Comparison of ENCODE assay signal across 8 cellular contexts in genomic region chr19:18021121-18021755, GRCh38. TPM values are rescaled to one million over a fixed set of nuclear protein-coding genes. Genes with fewer than 3 reads are reported as not detected.
DNase-seq lines count a peak whose midpoint lies in the region; ATAC-seq and TF ChIP-seq lines count a peak whose summit lies in the region.

No MANE protein-coding gene starts in this region.

- POLR2A ChIA-PET in SK-N-SH (lab: Yijun Ruan, JAX), result no interaction called here

- H3K27me3 ChIP-seq in SK-N-SH (ENCODE audit: insufficient read depth), result no peaks in the 10 kb centered on the region
- no peaks in the 10 kb centered on the region for H3K27me3 ChIP-seq in adrenal gland

- no peak for TF ChIP-seq POLR2A in adrenal gland (IDR thresholded peaks at IDR 0.05)

- TF ChIP-seq EP300 in SK-N-SH (IDR thresholded peaks at IDR 0.05; ENCODE audit: borderline replicate concordance in 1 of 2, low read depth in 1 of 2, low read length in 1 of 2), result peak in 1 of 2 experiments; percentile 14; a peak in 1 of 4 replicates

- peak overlapping the region; percentile 35; the same call in 1 of the 2 replicates for H3K9ac ChIP-seq in SK-N-SH

- peak overlapping the region; percentile 93 for H2AFZ ChIP-seq in SK-N-SH (ENCODE audit: low read depth)

- no peak overlapping the region for H3K4me3 Mint-ChIP-seq in endothelial cell (ENCODE audit: unreplicated experiment)
- H3K4me3 Mint-ChIP-seq in progenitor cell of endocrine pancreas (ENCODE audit: low read depth), result no peak overlapping the region

- no peaks in the 10 kb centered on the region for H3K79me2 ChIP-seq in SK-N-SH (ENCODE audit: insufficient read depth)

- no peaks in the 10 kb centered on the region for H3K9me2 ChIP-seq in SK-N-SH

- H3K4me1 Mint-ChIP-seq in endothelial cell (ENCODE audit: unreplicated experiment) (peaks cover 16% of the 10 kb centered on the region), progenitor cell of endocrine pancreas (ENCODE audit: low read depth) (no peaks in the 10 kb centered on the region)

- CTCF ChIA-PET in SK-N-SH (lab: Yijun Ruan, JAX), result interaction anchor here (0.9 kb wide), 1 partner anchor 38 kb away, joined by 4 read pairs; no protein-coding TSS in a partner anchor

- no peaks in the 10 kb centered on the region for H3K9me3 ChIP-seq in SK-N-SH
- H3K9me3 ChIP-seq in adrenal gland (replicated peaks in 1 of 3), result no peaks in the 10 kb centered on the region

- WGBS in SK-N-SH (ENCODE audit: low lambda C conversion rate), result 48% methylated on average over 20 of the region's 21 CpGs
- WGBS in adrenal gland, 4 donors, result 23 to 59% (median 26%) methylated on average over 5 to 21 of the region's 21 CpGs

- H3K4me3 ChIP-seq in SK-N-SH (ENCODE audit: low read depth in 2 of 2, low read length in 1 of 2) (no peak overlapping the region), adrenal gland (peak overlapping the region in 1 of 4 donors; percentile 37)

- TF ChIP-seq CTCF in SK-N-SH (IDR thresholded peaks at IDR 0.05) (no peak), adrenal gland (IDR thresholded peaks at IDR 0.05) (no peak), endothelial cell (IDR thresholded peaks at IDR 0.05; ENCODE audit: unreplicated experiment) (no peak), progenitor cell of endocrine pancreas (IDR thresholded peaks at IDR 0.05; ENCODE audit: unreplicated experiment) (no peak)

- H3K27ac Mint-ChIP-seq in endothelial cell (ENCODE audit: unreplicated experiment) (no peak overlapping the region), progenitor cell of endocrine pancreas (no peak overlapping the region)

- H3K36me3 Mint-ChIP-seq in endothelial cell (ENCODE audit: low read depth, unreplicated experiment), result no peaks in the 10 kb centered on the region
- no peaks in the 10 kb centered on the region for H3K36me3 Mint-ChIP-seq in progenitor cell of endocrine pancreas (ENCODE audit: insufficient read depth)

- no peak for ATAC-seq in GM18873 (IDR thresholded peaks at IDR 0.05; ENCODE audit: low FRiP score, unreplicated experiment)

- intact Hi-C loops in adrenal gland (cut with DNase I), result no loop called here

- TF ChIP-seq RAD21 in SK-N-SH (IDR thresholded peaks at IDR 0.05; ENCODE audit: low read length), result no peak

- H3K27me3 Mint-ChIP-seq in endothelial cell (ENCODE audit: unreplicated experiment) (no peaks in the 10 kb centered on the region), progenitor cell of endocrine pancreas (peaks cover 3% of the 10 kb centered on the region)

- H3K36me3 ChIP-seq in SK-N-SH (replicated peaks in 1 of 2; ENCODE audit: control insufficient read depth in 1 of 2, insufficient read depth in 2 of 2, low read length in 1 of 2) (no peaks in the 10 kb centered on the region), adrenal gland (replicated peaks in 1 of 2) (no peaks in the 10 kb centered on the region)

- peak overlapping the region; percentile 37 for H3K4me2 ChIP-seq in SK-N-SH

- H3K9me3 Mint-ChIP-seq in endothelial cell (ENCODE audit: unreplicated experiment) (no peaks in the 10 kb centered on the region), progenitor cell of endocrine pancreas (ENCODE audit: low read depth) (no peaks in the 10 kb centered on the region)

- H3K27ac ChIP-seq in SK-N-SH (ENCODE audit: low read depth in 2 of 2, low read length in 1 of 2) (peak overlapping the region in 1 of 2 experiments; percentile 71; a peak in 2 of 4 replicates), adrenal gland (peak overlapping the region; percentile 55 to 92 (median 85))

- peaks cover 12 to 16% of the 10 kb centered on the region in 2 experiments; a peak in 3 of 4 replicates for H3K4me1 ChIP-seq in SK-N-SH (ENCODE audit: control insufficient read depth in 1 of 2, insufficient read depth in 2 of 2, low read depth in 1 of 2, low read length in 1 of 2)
- H3K4me1 ChIP-seq in adrenal gland (replicated peaks in 1 of 2), result peaks cover 25 to 56% of the 10 kb centered on the region in 2 donors

- peak; percentile 47 for DNase-seq in GM04503 (ENCODE audit: low read depth)
- DNase-seq in SK-N-SH, result no peak
- DNase-seq in adrenal gland, result peak; percentile 91 to 95 (median 93)
- peak in 49 of 51 donors; percentile 10 to 90 (median 69) for DNase-seq in hypothalamus (lab: John Stamatoyannopoulos, UW)
- peak; percentile 46 to 50 for DNase-seq in stimulated activated CD4-positive, alpha-beta T cell treated with anti-CD3 and anti-CD28 coated beads, Interleukin-1b, Interleukin-23, amount 100 ng/mL, for 4 hours (ENCODE audit: low read depth in 2 of 2)
- no peak for DNase-seq in endothelial cell (ENCODE audit: low spot score)
- DNase-seq in progenitor cell of endocrine pancreas (ENCODE audit: low spot score, unreplicated experiment), result no peak

- peaks cover 12% of the 10 kb centered on the region for H3F3A ChIP-seq in SK-N-SH (replicated peaks; ENCODE audit: insufficient read depth)

- H4K20me1 ChIP-seq in SK-N-SH (ENCODE audit: insufficient read depth), result no peaks in the 10 kb centered on the region

TF ChIP-seq in SK-N-SH, 30 proteins besides CTCF, POLR2A, EP300 and RAD21 (continues in another document):
- TF ChIP-seq FOXJ3 (CRISPR knock-in tag; IDR thresholded peaks at IDR 0.05), result no peak
- TF ChIP-seq ZBTB33 (IDR thresholded peaks at IDR 0.05; ENCODE audit: borderline replicate concordance, low read depth), result no peak
- TF ChIP-seq RFX5 (IDR thresholded peaks at IDR 0.05; ENCODE audit: low read length), result no peak
- peak; percentile 94 for TF ChIP-seq NFIC (IDR thresholded peaks at IDR 0.05; ENCODE audit: borderline replicate concordance)
- 0 out of 2 replicates have a peak, but pooled peaks have one; percentile 51 for TF ChIP-seq REST (IDR thresholded peaks at IDR 0.05; ENCODE audit: low read depth, low read length)
- no peak for TF ChIP-seq ELF1 (IDR thresholded peaks at IDR 0.05)
- peak; percentile 78; the same call in 1 of the 2 replicates for TF ChIP-seq FOSL2 (IDR thresholded peaks at IDR 0.05; ENCODE audit: borderline replicate concordance, low read depth)
- peak; percentile 64; the same call in 1 of the 2 replicates for TF ChIP-seq YY1 (IDR thresholded peaks at IDR 0.05; ENCODE audit: low read depth)
- no peak for TF ChIP-seq CHD2 (IDR thresholded peaks at IDR 0.05; ENCODE audit: low read length, partially characterized antibody)
- no peak for TF ChIP-seq MEF2A (IDR thresholded peaks at IDR 0.05; ENCODE audit: borderline replicate concordance, low read depth)

RNA-seq across cellular contexts. Expression of gene ARRDC2, which starts 13.3 kb away (rescaled TPM):
- polyA plus RNA-seq in SK-N-SH (2012; rRNA removed), result 5.5 and 6.3 TPM in 2 replicates
- polyA plus RNA-seq in SK-N-SH (2012; cell fraction: cytosol; rRNA removed), result 3.9 and 4.9 TPM in 2 replicates
- polyA plus RNA-seq in SK-N-SH (2012; cell fraction: nucleus; rRNA removed), result 14.9 and 22.3 TPM in 2 replicates
- total RNA-seq in adrenal gland, result 10 to 100 TPM in 7 of 8 donors, 1 to 10 TPM in 1; 4.7 to 27.4 (median 17.3) TPM
- 10 to 100 TPM in 2 of 3 donors, 1 to 10 TPM in 1; 2.7 to 54.3 (median 20.8) TPM for polyA plus RNA-seq in adrenal gland
- 2.8 TPM for total RNA-seq in endothelial cell (ENCODE audit: unreplicated experiment)
- 3.3 and 4.3 TPM in 2 replicates for total RNA-seq in progenitor cell of endocrine pancreas

RNA-seq across cellular contexts. Expression of gene KCNN1, which starts 54.3 kb away (rescaled TPM):
- 2.7 and 3.6 TPM in 2 replicates for polyA plus RNA-seq in SK-N-SH (2012; rRNA removed)
- 1.6 and 2.7 TPM in 2 replicates for polyA plus RNA-seq in SK-N-SH (2012; cell fraction: cytosol; rRNA removed)
- 3.2 and 4.4 TPM in 2 replicates for polyA plus RNA-seq in SK-N-SH (2012; cell fraction: nucleus; rRNA removed)
- total RNA-seq in adrenal gland, result under 1 TPM in 7 of 8 donors, not detected in 1; 0.22 to 0.96 (median 0.69) TPM
- polyA plus RNA-seq in adrenal gland, result under 1 TPM in 2 of 3 donors, not detected in 1; 0.16 to 0.47 TPM
- total RNA-seq in endothelial cell (ENCODE audit: unreplicated experiment), result 19.3 TPM
- 19.6 and 20.3 TPM in 2 replicates for total RNA-seq in progenitor cell of endocrine pancreas

Comparison
In these comparisons a context has a peak if more than half of its experiments do, and no peak if none do; other contexts are left out.
1. DNase-seq: peak in GM04503 (single experiment), adrenal gland (7 of 7), hypothalamus (49 of 51) and stimulated activated CD4-positive, alpha-beta T cell treated with anti-CD3 and anti-CD28 coated beads, Interleukin-1b, Interleukin-23, amount 100 ng/mL, for 4 hours (2 of 2); none in SK-N-SH (single experiment), endothelial cell (single experiment) and progenitor cell of endocrine pancreas (single experiment).
2. RNA of gene KCNN1, which starts 54.3 kb away (total RNA-seq): 19.6 to 20.3 TPM in progenitor cell of endocrine pancreas and 19.3 TPM in endothelial cell (single experiment); 0.22 to 0.96 TPM in adrenal gland; every median in the first group is over 10 times any median in the second.